31 cellular contexts compared by ENCODE assay signal in genomic region chr16:26777821-26778220, GRCh38.
"Had no signal": no experiment of that assay in that cellular context is flagged by ENCODE, and none has a peak within 500 bp of the region (broad histone marks: within the 10 kb centered on the region; RNA-seq: fewer than 3 reads in every experiment).

No MANE protein-coding gene starts in this region.

- H3K4me3 Mint-ChIP-seq: activated B cell treated with CpG ODN at 0.5 μM for 24 hours; activated CD4-positive, alpha-beta memory T cell treated with anti-CD3 and anti-CD28 coated beads, Interleukin-2, amount 10 ng/mL, durations not matched to agents 7 days and 5 days; activated CD4-positive, alpha-beta T cell treated with anti-CD3 and anti-CD28 coated beads, Interleukin-2, amount 10 ng/mL, durations not matched to agents 7 days and 5 days; activated CD8-positive, alpha-beta memory T cell treated with anti-CD3 and anti-CD28 coated beads, Interleukin-2, amount 10 ng/mL, durations not matched to agents 7 days and 5 days; activated CD8-positive, alpha-beta T cell treated with anti-CD3 and anti-CD28 coated beads, Interleukin-2, amount 10 ng/mL, durations not matched to agents 7 days and 5 days; activated naive CD4-positive, alpha-beta T cell treated with anti-CD3 and anti-CD28 coated beads, Interleukin-2, amount 10 ng/mL, durations not matched to agents 7 days and 5 days; activated naive CD4-positive, alpha-beta T cell treated with anti-CD3 and anti-CD28 coated beads, Interleukin-2, amount 50 U/mL, for 24 hours; activated naive CD8-positive, alpha-beta T cell; activated naive CD8-positive, alpha-beta T cell treated with anti-CD3 and anti-CD28 coated beads, Interleukin-2, amount 10 ng/mL, durations not matched to agents 7 days and 5 days; activated naive CD8-positive, alpha-beta T cell treated with anti-CD3 and anti-CD28 coated beads, Interleukin-2, amount 50 U/mL, for 24 hours; activated T-cell treated with anti-CD3 and anti-CD28 coated beads, Interleukin-2, amount 50 U/mL, for 24 hours; brain; central memory CD8-positive, alpha-beta T cell; T-cell; T-helper 17 cell had no signal

- H3K36me3 Mint-ChIP-seq: activated CD8-positive, alpha-beta memory T cell treated with anti-CD3 and anti-CD28 coated beads, Interleukin-2, amount 10 ng/mL, durations not matched to agents 7 days and 5 days; activated naive CD4-positive, alpha-beta T cell treated with anti-CD3 and anti-CD28 coated beads, Interleukin-2, amount 10 ng/mL, durations not matched to agents 7 days and 5 days; activated naive CD4-positive, alpha-beta T cell treated with anti-CD3 and anti-CD28 coated beads, Interleukin-2, amount 50 U/mL, for 24 hours; activated naive CD8-positive, alpha-beta T cell; activated naive CD8-positive, alpha-beta T cell treated with anti-CD3 and anti-CD28 coated beads, Interleukin-2, amount 10 ng/mL, durations not matched to agents 7 days and 5 days; brain; T-cell had no signal

- H3K27ac Mint-ChIP-seq: activated B cell treated with CpG ODN at 0.5 μM for 24 hours; activated CD4-positive, alpha-beta memory T cell treated with anti-CD3 and anti-CD28 coated beads, Interleukin-2, amount 10 ng/mL, durations not matched to agents 7 days and 5 days; activated CD4-positive, alpha-beta T cell treated with anti-CD3 and anti-CD28 coated beads, Interleukin-2, amount 10 ng/mL, durations not matched to agents 7 days and 5 days; activated CD8-positive, alpha-beta memory T cell treated with anti-CD3 and anti-CD28 coated beads, Interleukin-2, amount 10 ng/mL, durations not matched to agents 7 days and 5 days; activated CD8-positive, alpha-beta T cell treated with anti-CD3 and anti-CD28 coated beads, Interleukin-2, amount 10 ng/mL, durations not matched to agents 7 days and 5 days; activated naive CD4-positive, alpha-beta T cell treated with anti-CD3 and anti-CD28 coated beads, Interleukin-2, amount 10 ng/mL, durations not matched to agents 7 days and 5 days; activated naive CD4-positive, alpha-beta T cell treated with anti-CD3 and anti-CD28 coated beads, Interleukin-2, amount 50 U/mL, for 24 hours; activated naive CD8-positive, alpha-beta T cell; activated naive CD8-positive, alpha-beta T cell treated with anti-CD3 and anti-CD28 coated beads, Interleukin-2, amount 10 ng/mL, durations not matched to agents 7 days and 5 days; activated naive CD8-positive, alpha-beta T cell treated with anti-CD3 and anti-CD28 coated beads, Interleukin-2, amount 50 U/mL, for 24 hours; activated T-cell treated with anti-CD3 and anti-CD28 coated beads, Interleukin-2, amount 50 U/mL, for 24 hours; activated T-helper 2 cell treated with anti-CD3 and anti-CD28 coated beads, Interferon-gamma antibody, Interleukin-2, Interleukin-4, amounts not matched to agents 10 μg/mL and 5 μg/mL and 100 μg/mL, durations not matched to agents 14 hours and 24 hours and 36 hours; brain; T-cell; T-helper 17 cell had no signal

- H3K9me3 Mint-ChIP-seq: activated CD4-positive, alpha-beta memory T cell treated with anti-CD3 and anti-CD28 coated beads, Interleukin-2, amount 10 ng/mL, durations not matched to agents 7 days and 5 days; activated naive CD4-positive, alpha-beta T cell treated with anti-CD3 and anti-CD28 coated beads, Interleukin-2, amount 50 U/mL, for 24 hours; activated naive CD8-positive, alpha-beta T cell treated with anti-CD3 and anti-CD28 coated beads, Interleukin-2, amount 10 ng/mL, durations not matched to agents 7 days and 5 days; activated T-cell treated with anti-CD3 and anti-CD28 coated beads, Interleukin-2, amount 50 U/mL, for 24 hours; activated T-helper 2 cell treated with anti-CD3 and anti-CD28 coated beads, Interferon-gamma antibody, Interleukin-2, Interleukin-4, amounts not matched to agents 10 μg/mL and 5 μg/mL and 100 μg/mL, durations not matched to agents 14 hours and 24 hours and 36 hours; central memory CD8-positive, alpha-beta T cell had no signal

- H3K27ac ChIP-seq: ascending aorta, cardiac muscle cell, VCaP had no signal

- DNase-seq: activated B cell treated with CpG ODN at 0.5 μM for 24 hours; activated CD4-positive, alpha-beta memory T cell treated with anti-CD3 and anti-CD28 coated beads, Interleukin-2, amount 10 ng/mL, durations not matched to agents 7 days and 5 days; activated CD4-positive, alpha-beta T cell treated with anti-CD3 and anti-CD28 coated beads for 4 hours; activated CD4-positive, alpha-beta T cell treated with anti-CD3 and anti-CD28 coated beads, Interleukin-2, amount 10 ng/mL, durations not matched to agents 7 days and 5 days; activated CD4-positive, alpha-beta T cell treated with anti-CD3 and anti-CD28 coated beads, Interleukin-2, amount 50 U/mL, for 48 hours; activated CD4-positive, CD25-positive, alpha-beta regulatory T cell treated with anti-CD3 and anti-CD28 coated beads, Interleukin-2, amount 50 U/mL, for 72 hours; activated CD8-positive, alpha-beta memory T cell treated with anti-CD3 and anti-CD28 coated beads for 24 hours; activated CD8-positive, alpha-beta memory T cell treated with anti-CD3 and anti-CD28 coated beads, Interleukin-2, amount 10 ng/mL, durations not matched to agents 7 days and 5 days; activated CD8-positive, alpha-beta memory T cell treated with anti-CD3 and anti-CD28 coated beads, Interleukin-2, amount 50 U/mL, for 48 hours; activated CD8-positive, alpha-beta T cell treated with anti-CD3 and anti-CD28 coated beads, Interleukin-2, amount 10 ng/mL, durations not matched to agents 7 days and 5 days; activated effector memory CD4-positive, alpha-beta T cell treated with Interleukin-2 at 50 U/mL for 16 hours; activated gamma-delta T cell; activated naive CD4-positive, alpha-beta T cell treated with anti-CD3 and anti-CD28 coated beads, Interleukin-2, amount 10 ng/mL, durations not matched to agents 7 days and 5 days; activated naive CD4-positive, alpha-beta T cell treated with Interleukin-2 at 50 U/mL for 16 hours; activated naive CD8-positive, alpha-beta T cell treated with anti-CD3 and anti-CD28 coated beads, Interleukin-2, amount 10 ng/mL, durations not matched to agents 7 days and 5 days; activated naive CD8-positive, alpha-beta T cell treated with anti-CD3 and anti-CD28 coated beads, Interleukin-2, amount 50 U/mL, for 24 hours; activated T-cell treated with anti-CD3 and anti-CD28 coated beads, Interleukin-2, amount 50 U/mL, for 24 hours; activated T-cell treated with anti-CD3 and anti-CD28 coated beads, Interleukin-2, amount 50 U/mL, for 48 hours; amygdala; cerebellar nuclear complex; T-cell; T-helper 17 cell; T1000 had no signal

- H3K9me3 ChIP-seq: ascending aorta had no signal

- H3K27me3 ChIP-seq: ascending aorta had no signal

- H3K4me1 Mint-ChIP-seq: activated B cell treated with CpG ODN at 0.5 μM for 24 hours; activated CD4-positive, alpha-beta memory T cell treated with anti-CD3 and anti-CD28 coated beads, Interleukin-2, amount 10 ng/mL, durations not matched to agents 7 days and 5 days; activated CD4-positive, alpha-beta T cell treated with anti-CD3 and anti-CD28 coated beads, Interleukin-2, amount 10 ng/mL, durations not matched to agents 7 days and 5 days; activated CD8-positive, alpha-beta memory T cell treated with anti-CD3 and anti-CD28 coated beads, Interleukin-2, amount 10 ng/mL, durations not matched to agents 7 days and 5 days; activated naive CD4-positive, alpha-beta T cell treated with anti-CD3 and anti-CD28 coated beads, Interleukin-2, amount 10 ng/mL, durations not matched to agents 7 days and 5 days; activated naive CD4-positive, alpha-beta T cell treated with anti-CD3 and anti-CD28 coated beads, Interleukin-2, amount 50 U/mL, for 24 hours; activated naive CD8-positive, alpha-beta T cell treated with anti-CD3 and anti-CD28 coated beads, Interleukin-2, amount 10 ng/mL, durations not matched to agents 7 days and 5 days; activated naive CD8-positive, alpha-beta T cell treated with anti-CD3 and anti-CD28 coated beads, Interleukin-2, amount 50 U/mL, for 24 hours; brain; central memory CD8-positive, alpha-beta T cell; T-cell; T-helper 17 cell had no signal

- H3K4me1 ChIP-seq: ascending aorta had no signal
